ENCODE assay signal across 24 cellular contexts in genomic region chr1:20416706-20417105, GRCh38.
"Had no signal": no experiment of that assay in that cellular context is flagged by ENCODE, and none has a peak within 500 bp of the region (broad histone marks: within the 10 kb centered on the region; RNA-seq: fewer than 3 reads in every experiment).

No MANE protein-coding gene starts in this region.

- DNase-seq: activated CD4-positive, alpha-beta T cell treated with anti-CD3 and anti-CD28 coated beads for 36 hours; activated CD4-positive, alpha-beta T cell treated with anti-CD3 and anti-CD28 coated beads, Interleukin-2, amount 50 U/mL, for 1 hour; activated CD8-positive, alpha-beta memory T cell treated with anti-CD3 and anti-CD28 coated beads, Interleukin-2, amount 50 U/mL, for 48 hours; activated CD8-positive, alpha-beta T cell treated with anti-CD3 and anti-CD28 coated beads, Interleukin-2, amount 10 ng/mL, durations not matched to agents 7 days and 5 days; activated naive CD4-positive, alpha-beta T cell treated with anti-CD3 and anti-CD28 coated beads, Interleukin-2, amount 50 U/mL, for 16 hours; activated naive CD8-positive, alpha-beta T cell treated with anti-CD3 and anti-CD28 coated beads, Interleukin-2, amount 10 ng/mL, durations not matched to agents 7 days and 5 days; activated T-cell treated with anti-CD3 and anti-CD28 coated beads, Interleukin-2, amount 50 U/mL, for 1 hour; anterior cingulate cortex; caudate nucleus; NCI-H1105 treated with DMSO at 0.1 percent for 48 hours; NCI-H1436 treated with DMSO at 0.1 percent for 48 hours; NCI-H187; NCI-H2081; NCI-H446; NCI-H524; Right ventricle myocardium superior; SJCRH30; SK-N-SH; T-helper 1 cell; WERI-Rb-1 had no signal

- H3K9me3 ChIP-seq: adrenal gland, SJCRH30, SK-N-SH had no signal

- H3K4me3 ChIP-seq: adrenal gland, SJCRH30 had no signal

- H3K4me3 Mint-ChIP-seq: activated CD4-positive, alpha-beta T cell treated with anti-CD3 and anti-CD28 coated beads for 36 hours; activated CD8-positive, alpha-beta T cell treated with anti-CD3 and anti-CD28 coated beads, Interleukin-2, amount 10 ng/mL, durations not matched to agents 7 days and 5 days; activated naive CD8-positive, alpha-beta T cell treated with anti-CD3 and anti-CD28 coated beads, Interleukin-2, amount 10 ng/mL, durations not matched to agents 7 days and 5 days had no signal

- ATAC-seq: activated CD4-positive, alpha-beta T cell treated with anti-CD3 and anti-CD28 coated beads for 36 hours; activated CD8-positive, alpha-beta T cell treated with anti-CD3 and anti-CD28 coated beads, Interleukin-2, amount 10 ng/mL, durations not matched to agents 7 days and 5 days; Panc1 had no signal

- H3K36me3 ChIP-seq: adrenal gland, SJCRH30, WERI-Rb-1 had no signal

- H3K4me1 ChIP-seq: adrenal gland, SJCRH30 had no signal

- H3K4me2 ChIP-seq: KMS-11, SK-N-SH had no signal

- H3K9me2 ChIP-seq: SK-N-SH had no signal

- H3K36me3 Mint-ChIP-seq: activated naive CD8-positive, alpha-beta T cell treated with anti-CD3 and anti-CD28 coated beads, Interleukin-2, amount 10 ng/mL, durations not matched to agents 7 days and 5 days had no signal

- H3K27ac Mint-ChIP-seq: activated CD4-positive, alpha-beta T cell treated with anti-CD3 and anti-CD28 coated beads for 36 hours; activated CD8-positive, alpha-beta T cell treated with anti-CD3 and anti-CD28 coated beads, Interleukin-2, amount 10 ng/mL, durations not matched to agents 7 days and 5 days; activated naive CD8-positive, alpha-beta T cell treated with anti-CD3 and anti-CD28 coated beads, Interleukin-2, amount 10 ng/mL, durations not matched to agents 7 days and 5 days had no signal

- H3K27ac ChIP-seq: adrenal gland, KMS-11, RWPE1, SJCRH30, WERI-Rb-1 had no signal

- H3K9me3 Mint-ChIP-seq: activated naive CD8-positive, alpha-beta T cell treated with anti-CD3 and anti-CD28 coated beads, Interleukin-2, amount 10 ng/mL, durations not matched to agents 7 days and 5 days had no signal

- H3K4me1 Mint-ChIP-seq: activated CD4-positive, alpha-beta T cell treated with anti-CD3 and anti-CD28 coated beads for 36 hours had no signal

- H3K27me3 ChIP-seq: adrenal gland had no signal

- H3K9ac ChIP-seq: KMS-11, SK-N-SH had no signal
